ENCODE assay signal across 1 cellular context in the genomic region with DNA sequence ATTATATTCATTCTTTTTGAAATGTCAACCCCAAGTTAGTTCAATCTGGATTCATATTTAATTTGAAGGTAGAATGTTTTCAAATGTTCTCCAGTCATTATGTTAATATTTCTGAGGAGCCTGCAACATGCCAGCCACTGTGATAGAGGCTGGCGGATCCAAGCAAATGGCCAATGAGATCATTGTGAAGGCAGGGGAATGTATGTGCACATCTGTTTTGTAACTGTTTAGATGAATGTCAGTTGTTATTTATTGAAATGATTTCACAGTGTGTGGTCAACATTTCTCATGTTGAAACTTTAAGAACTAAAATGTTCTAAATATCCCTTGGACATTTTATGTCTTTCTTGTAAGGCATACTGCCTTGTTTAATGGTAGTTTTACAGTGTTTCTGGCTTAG.
TF ChIP-seq lines count a peak whose summit lies in the region.

No MANE protein-coding gene starts in this region.

TF ChIP-seq in K562, 482 proteins besides CTCF, POLR2A, EP300 and RAD21:
- TF ChIP-seq MTA1 (IDR thresholded peaks at IDR 0.05; ENCODE audit: borderline replicate concordance) (no peak), NUFIP1 (IDR thresholded peaks at IDR 0.05; ENCODE audit: partially characterized antibody) (no peak), HDAC1 (IDR thresholded peaks at IDR 0.05) (no peak)
- TF ChIP-seq, protein P1, sequence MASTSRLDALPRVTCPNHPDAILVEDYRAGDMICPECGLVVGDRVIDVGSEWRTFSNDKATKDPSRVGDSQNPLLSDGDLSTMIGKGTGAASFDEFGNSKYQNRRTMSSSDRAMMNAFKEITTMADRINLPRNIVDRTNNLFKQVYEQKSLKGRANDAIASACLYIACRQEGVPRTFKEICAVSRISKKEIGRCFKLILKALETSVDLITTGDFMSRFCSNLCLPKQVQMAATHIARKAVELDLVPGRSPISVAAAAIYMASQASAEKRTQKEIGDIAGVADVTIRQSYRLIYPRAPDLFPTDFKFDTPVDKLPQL (IDR thresholded peaks at IDR 0.05; ENCODE audit: extremely low read depth, insufficient read length) = no peak
